1 cellular context compared by ENCODE assay signal in the genomic region with DNA sequence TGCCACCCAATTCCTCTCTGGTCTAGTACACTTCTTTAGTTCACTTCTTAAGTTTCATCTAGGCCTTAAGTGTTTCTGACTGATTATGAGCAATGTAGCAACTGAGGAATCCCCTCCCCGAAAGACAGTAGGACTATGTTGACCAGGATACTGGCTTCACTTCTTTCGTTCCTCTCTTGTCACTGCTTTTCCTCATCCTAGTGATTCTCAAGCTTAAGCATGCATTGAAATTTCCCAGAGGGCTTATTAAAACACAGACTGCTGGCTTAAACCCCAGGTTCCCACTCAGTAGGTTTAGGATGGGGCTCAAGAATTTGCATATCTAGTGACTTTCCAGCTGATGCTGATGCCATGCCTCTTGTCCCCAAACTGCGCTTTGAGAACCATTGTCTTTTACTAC.
TF ChIP-seq lines count a peak whose summit lies in the region.

No MANE protein-coding gene starts in this region.

TF ChIP-seq in K562, 482 proteins besides CTCF, POLR2A, EP300 and RAD21 (continued from another document):
- TF ChIP-seq TEAD1 (CRISPR knock-in tag; IDR thresholded peaks at IDR 0.05) = no peak
- TF ChIP-seq CBX3 (IDR thresholded peaks at IDR 0.05; ENCODE audit: borderline replicate concordance in 1 of 2, low read length in 2 of 2) = no peak
- no peak for TF ChIP-seq HCFC1 (IDR thresholded peaks at IDR 0.05; ENCODE audit: low read depth, low read length)
- TF ChIP-seq MIER1 (IDR thresholded peaks at IDR 0.05; ENCODE audit: low read depth) = no peak
- TF ChIP-seq TAL1 (IDR thresholded peaks at IDR 0.05) = no peak
- TF ChIP-seq, protein P1, sequence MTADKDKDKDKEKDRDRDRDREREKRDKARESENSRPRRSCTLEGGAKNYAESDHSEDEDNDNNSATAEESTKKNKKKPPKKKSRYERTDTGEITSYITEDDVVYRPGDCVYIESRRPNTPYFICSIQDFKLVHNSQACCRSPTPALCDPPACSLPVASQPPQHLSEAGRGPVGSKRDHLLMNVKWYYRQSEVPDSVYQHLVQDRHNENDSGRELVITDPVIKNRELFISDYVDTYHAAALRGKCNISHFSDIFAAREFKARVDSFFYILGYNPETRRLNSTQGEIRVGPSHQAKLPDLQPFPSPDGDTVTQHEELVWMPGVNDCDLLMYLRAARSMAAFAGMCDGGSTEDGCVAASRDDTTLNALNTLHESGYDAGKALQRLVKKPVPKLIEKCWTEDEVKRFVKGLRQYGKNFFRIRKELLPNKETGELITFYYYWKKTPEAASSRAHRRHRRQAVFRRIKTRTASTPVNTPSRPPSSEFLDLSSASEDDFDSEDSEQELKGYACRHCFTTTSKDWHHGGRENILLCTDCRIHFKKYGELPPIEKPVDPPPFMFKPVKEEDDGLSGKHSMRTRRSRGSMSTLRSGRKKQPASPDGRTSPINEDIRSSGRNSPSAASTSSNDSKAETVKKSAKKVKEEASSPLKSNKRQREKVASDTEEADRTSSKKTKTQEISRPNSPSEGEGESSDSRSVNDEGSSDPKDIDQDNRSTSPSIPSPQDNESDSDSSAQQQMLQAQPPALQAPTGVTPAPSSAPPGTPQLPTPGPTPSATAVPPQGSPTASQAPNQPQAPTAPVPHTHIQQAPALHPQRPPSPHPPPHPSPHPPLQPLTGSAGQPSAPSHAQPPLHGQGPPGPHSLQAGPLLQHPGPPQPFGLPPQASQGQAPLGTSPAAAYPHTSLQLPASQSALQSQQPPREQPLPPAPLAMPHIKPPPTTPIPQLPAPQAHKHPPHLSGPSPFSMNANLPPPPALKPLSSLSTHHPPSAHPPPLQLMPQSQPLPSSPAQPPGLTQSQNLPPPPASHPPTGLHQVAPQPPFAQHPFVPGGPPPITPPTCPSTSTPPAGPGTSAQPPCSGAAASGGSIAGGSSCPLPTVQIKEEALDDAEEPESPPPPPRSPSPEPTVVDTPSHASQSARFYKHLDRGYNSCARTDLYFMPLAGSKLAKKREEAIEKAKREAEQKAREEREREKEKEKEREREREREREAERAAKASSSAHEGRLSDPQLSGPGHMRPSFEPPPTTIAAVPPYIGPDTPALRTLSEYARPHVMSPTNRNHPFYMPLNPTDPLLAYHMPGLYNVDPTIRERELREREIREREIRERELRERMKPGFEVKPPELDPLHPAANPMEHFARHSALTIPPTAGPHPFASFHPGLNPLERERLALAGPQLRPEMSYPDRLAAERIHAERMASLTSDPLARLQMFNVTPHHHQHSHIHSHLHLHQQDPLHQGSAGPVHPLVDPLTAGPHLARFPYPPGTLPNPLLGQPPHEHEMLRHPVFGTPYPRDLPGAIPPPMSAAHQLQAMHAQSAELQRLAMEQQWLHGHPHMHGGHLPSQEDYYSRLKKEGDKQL (CRISPR knock-in tag; IDR thresholded peaks at IDR 0.05; ENCODE audit: borderline replicate concordance) = 0 out of 2 replicates have a peak, but pooled peaks have one; percentile 31
- TF ChIP-seq, protein P2, sequence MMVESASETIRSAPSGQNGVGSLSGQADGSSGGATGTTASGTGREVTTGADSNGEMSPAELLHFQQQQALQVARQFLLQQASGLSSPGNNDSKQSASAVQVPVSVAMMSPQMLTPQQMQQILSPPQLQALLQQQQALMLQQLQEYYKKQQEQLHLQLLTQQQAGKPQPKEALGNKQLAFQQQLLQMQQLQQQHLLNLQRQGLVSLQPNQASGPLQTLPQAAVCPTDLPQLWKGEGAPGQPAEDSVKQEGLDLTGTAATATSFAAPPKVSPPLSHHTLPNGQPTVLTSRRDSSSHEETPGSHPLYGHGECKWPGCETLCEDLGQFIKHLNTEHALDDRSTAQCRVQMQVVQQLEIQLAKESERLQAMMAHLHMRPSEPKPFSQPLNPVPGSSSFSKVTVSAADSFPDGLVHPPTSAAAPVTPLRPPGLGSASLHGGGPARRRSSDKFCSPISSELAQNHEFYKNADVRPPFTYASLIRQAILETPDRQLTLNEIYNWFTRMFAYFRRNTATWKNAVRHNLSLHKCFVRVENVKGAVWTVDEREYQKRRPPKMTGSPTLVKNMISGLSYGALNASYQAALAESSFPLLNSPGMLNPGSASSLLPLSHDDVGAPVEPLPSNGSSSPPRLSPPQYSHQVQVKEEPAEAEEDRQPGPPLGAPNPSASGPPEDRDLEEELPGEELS (CRISPR knock-in tag; IDR thresholded peaks at IDR 0.05; ENCODE audit: borderline replicate concordance) = no peak
- TF ChIP-seq, protein P3, sequence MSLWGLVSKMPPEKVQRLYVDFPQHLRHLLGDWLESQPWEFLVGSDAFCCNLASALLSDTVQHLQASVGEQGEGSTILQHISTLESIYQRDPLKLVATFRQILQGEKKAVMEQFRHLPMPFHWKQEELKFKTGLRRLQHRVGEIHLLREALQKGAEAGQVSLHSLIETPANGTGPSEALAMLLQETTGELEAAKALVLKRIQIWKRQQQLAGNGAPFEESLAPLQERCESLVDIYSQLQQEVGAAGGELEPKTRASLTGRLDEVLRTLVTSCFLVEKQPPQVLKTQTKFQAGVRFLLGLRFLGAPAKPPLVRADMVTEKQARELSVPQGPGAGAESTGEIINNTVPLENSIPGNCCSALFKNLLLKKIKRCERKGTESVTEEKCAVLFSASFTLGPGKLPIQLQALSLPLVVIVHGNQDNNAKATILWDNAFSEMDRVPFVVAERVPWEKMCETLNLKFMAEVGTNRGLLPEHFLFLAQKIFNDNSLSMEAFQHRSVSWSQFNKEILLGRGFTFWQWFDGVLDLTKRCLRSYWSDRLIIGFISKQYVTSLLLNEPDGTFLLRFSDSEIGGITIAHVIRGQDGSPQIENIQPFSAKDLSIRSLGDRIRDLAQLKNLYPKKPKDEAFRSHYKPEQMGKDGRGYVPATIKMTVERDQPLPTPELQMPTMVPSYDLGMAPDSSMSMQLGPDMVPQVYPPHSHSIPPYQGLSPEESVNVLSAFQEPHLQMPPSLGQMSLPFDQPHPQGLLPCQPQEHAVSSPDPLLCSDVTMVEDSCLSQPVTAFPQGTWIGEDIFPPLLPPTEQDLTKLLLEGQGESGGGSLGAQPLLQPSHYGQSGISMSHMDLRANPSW (CRISPR knock-in tag; IDR thresholded peaks at IDR 0.05) = no peak
- TF ChIP-seq, protein P4, sequence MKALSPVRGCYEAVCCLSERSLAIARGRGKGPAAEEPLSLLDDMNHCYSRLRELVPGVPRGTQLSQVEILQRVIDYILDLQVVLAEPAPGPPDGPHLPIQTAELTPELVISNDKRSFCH (CRISPR knock-in tag; IDR thresholded peaks at IDR 0.05) = no peak
- TF ChIP-seq, protein P4 (tag; IDR thresholded peaks at IDR 0.05) = no peak
